In the genomic region with DNA sequence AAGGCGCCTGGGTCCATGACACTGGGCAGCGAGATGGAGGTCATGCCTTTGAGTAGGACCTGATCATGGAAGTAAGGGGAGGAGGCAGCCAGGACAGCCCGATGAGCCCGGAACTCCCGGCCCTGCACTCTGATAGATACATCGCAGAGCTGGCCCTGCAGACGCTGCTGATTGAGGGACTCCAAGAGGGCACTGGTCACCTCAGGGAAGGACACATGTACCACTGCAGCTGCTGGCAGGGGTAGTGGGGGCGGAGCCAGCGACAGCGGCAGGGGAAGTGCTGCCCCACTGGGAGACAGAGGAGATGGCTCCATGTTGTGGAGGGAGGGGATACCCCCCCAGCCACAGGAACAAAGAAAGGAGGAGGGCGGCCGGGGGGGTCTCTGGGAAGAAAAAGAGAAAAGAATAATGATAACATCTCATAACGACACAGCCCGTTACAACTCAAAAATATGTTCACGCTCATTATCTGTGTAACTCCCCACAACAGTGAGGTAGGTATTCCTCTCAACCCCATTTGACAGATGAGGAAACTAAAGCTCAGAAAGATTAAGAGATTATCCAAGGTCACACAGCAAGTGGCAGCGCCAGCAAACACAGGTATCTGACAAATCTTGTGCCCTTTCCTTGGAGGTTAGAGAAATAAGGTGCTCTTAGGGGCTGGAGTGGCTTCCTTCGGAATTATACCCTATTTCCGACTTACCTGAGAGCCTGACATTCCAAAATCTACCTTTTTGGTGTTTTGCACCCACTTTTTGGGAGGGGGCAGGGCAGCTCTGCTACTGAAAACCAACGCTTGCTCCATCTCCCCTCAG, we compare ENCODE assay signal across 8 cellular contexts. TPM values are rescaled to one million over a fixed set of nuclear protein-coding genes. Genes with fewer than 3 reads are reported as not detected.
A peak's percentile ranks its signal among the peaks of the same experiment; 100 is the strongest.
DNase-seq lines count a peak whose midpoint lies in the region; ATAC-seq, FAIRE-seq and TF ChIP-seq lines count a peak whose summit lies in the region.

No MANE protein-coding gene starts in this region.

- no peak for ATAC-seq in Right ventricle myocardium superior (ENCODE audit: poor library complexity)
- ATAC-seq in Right ventricle myocardium inferior: no peak
- ATAC-seq in K562: no peak
- no peak for ATAC-seq in lower lobe of right lung
- no peak for ATAC-seq in upper lobe of right lung
- ATAC-seq in sciatic nerve: no peak

- in situ Hi-C loops in K562 (cut with MboI): no loop called here

- CTCF ChIA-PET in K562 (lab: Yijun Ruan, JAX; ENCODE audit: low intra/inter-chr PET ratio): no interaction called here

- TF ChIP-seq CTCF in K562 (IDR thresholded peaks at IDR 0.05 in 2 of 3, conservative IDR thresholded peaks at IDR 0.05 in 1 of 3; ENCODE audit: insufficient read depth in 2 of 3, low read depth in 1 of 3, low read length in 3 of 3): no peak
- no peak for TF ChIP-seq CTCF in lower lobe of right lung (IDR thresholded peaks at IDR 0.05)
- no peak for TF ChIP-seq CTCF in upper lobe of right lung (IDR thresholded peaks at IDR 0.05)

- POLR2A ChIA-PET in K562 (lab: Yijun Ruan, JAX): interaction anchor here (0.5 to 2.6 kb wide), 10 partner anchors 9 to 345 kb away, joined by 3 to 32 read pairs (median 4); a partner anchor contains a TSS

- WGBS in K562 (ENCODE audit: insufficient coverage, low coverage, missing lambda C conversion rate): 53% methylated on average over 19 of the region's 19 CpGs

- peaks cover 60 to 80% of the 10 kb centered on the region in 2 experiments for H3K4me1 ChIP-seq in K562 (replicated peaks in 1 of 2; ENCODE audit: control insufficient read depth in 2 of 2, insufficient read depth in 2 of 2, low read length in 2 of 2)
- H3K4me1 ChIP-seq in lower lobe of right lung: peaks cover 70% of the 10 kb centered on the region
- H3K4me1 ChIP-seq in upper lobe of right lung: peaks cover 62% of the 10 kb centered on the region

- H3K27ac ChIP-seq in K562 (ENCODE audit: extremely low read depth, low read depth, low read length) (no peak overlapping the region), lower lobe of right lung (peak overlapping the region; percentile 24), upper lobe of right lung (peak overlapping the region; percentile 42)

- no peak for FAIRE-seq in K562 (lab: Jason Lieb, UNC)

- H3K27me3 ChIP-seq in K562 (ENCODE audit: control insufficient read depth in 2 of 2, insufficient read depth in 2 of 2, low read length in 2 of 2) (no peaks in the 10 kb centered on the region), lower lobe of right lung (ENCODE audit: low read depth) (no peaks in the 10 kb centered on the region), upper lobe of right lung (no peaks in the 10 kb centered on the region)

- intact Hi-C loops in Right ventricle myocardium superior (cut with DNase I) (no loop called here), Right ventricle myocardium inferior (cut with DNase I) (loop anchor here (1.0 to 2.0 kb wide), 2 partner anchors 44 to 93 kb away; a partner anchor contains a TSS), K562 (cut with micrococcal nuclease) (loop anchor here (1.0 kb wide), 1 partner anchor 45 kb away; a partner anchor contains a TSS), lower lobe of right lung (cut with DNase I) (no loop called here), upper lobe of right lung (cut with DNase I) (no loop called here), sciatic nerve (cut with DNase I) (no loop called here)

- no peak for TF ChIP-seq EP300 in K562 (IDR thresholded peaks at IDR 0.05; ENCODE audit: low read length)

- H3K9ac ChIP-seq in K562 (ENCODE audit: insufficient read depth in 1 of 2, low read depth in 2 of 2, low read length in 2 of 2): peak overlapping the region; percentile 23 to 38; a peak in 3 of 4 replicates

- H3K36me3 ChIP-seq in K562 (ENCODE audit: control insufficient read depth, insufficient read depth, low read length): peaks cover 46% of the 10 kb centered on the region
- H3K36me3 ChIP-seq in lower lobe of right lung: peaks cover 33% of the 10 kb centered on the region
- peaks cover 28% of the 10 kb centered on the region for H3K36me3 ChIP-seq in upper lobe of right lung

- no TSS peak for BruUV-seq in K562 (replicated peaks; lab: Mats Ljungman, UMichigan)

- DNase-seq in Right ventricle myocardium superior: peak; percentile 65
- no peak for DNase-seq in Right ventricle myocardium inferior (ENCODE audit: missing footprints)
- DNase-seq in K562 (ENCODE audit: extremely low read depth in 1 of 4, low spot score in 3 of 4): no peak
- DNase-seq in lower lobe of right lung: no peak
- no peak for DNase-seq in upper lobe of right lung
- DNase-seq in putamen (ENCODE audit: low spot score): no peak
- no peak for DNase-seq in sciatic nerve (ENCODE audit: low spot score)
- DNase-seq in stimulated activated CD4-positive, alpha-beta T cell treated with anti-CD3 and anti-CD28 coated beads, Interleukin-2, amount 100 ng/mL, for 24 hours: no peak

- no peak for TF ChIP-seq POLR2A in K562 (conservative IDR thresholded peaks at IDR 0.05)

- H3K4me2 ChIP-seq in K562 (ENCODE audit: insufficient read depth, low read length): peak overlapping the region; percentile 77

- peaks cover 3% of the 10 kb centered on the region for H3K9me1 ChIP-seq in K562 (ENCODE audit: control insufficient read depth, insufficient read depth, low read length)

- H3K9me3 ChIP-seq in K562 (replicated peaks; ENCODE audit: control insufficient read depth, insufficient read depth, low read depth, low read length) (no peaks in the 10 kb centered on the region), lower lobe of right lung (no peaks in the 10 kb centered on the region), upper lobe of right lung (no peaks in the 10 kb centered on the region)

- H4K20me1 ChIP-seq in K562 (replicated peaks; ENCODE audit: control insufficient read depth, insufficient read depth, low read length): peaks cover 10% of the 10 kb centered on the region; the same call in 1 of the 2 replicates

- H3K79me2 ChIP-seq in K562 (ENCODE audit: control insufficient read depth, insufficient read depth, low read length): peaks cover 65% of the 10 kb centered on the region

- no peak overlapping the region for H2AFZ ChIP-seq in K562 (ENCODE audit: low read depth, low read length)

- TF ChIP-seq RAD21 in K562 (CRISPR knock-in tag; conservative IDR thresholded peaks at IDR 0.05 in 1 of 2, IDR thresholded peaks at IDR 0.05 in 1 of 2): no peak

- H3K4me3 ChIP-seq in K562 (peak overlapping the region; percentile 63), lower lobe of right lung (peak overlapping the region; percentile 64), upper lobe of right lung (peak overlapping the region; percentile 60)

RNA-seq across cellular contexts. Expression of a gene that starts 0.7 kb away (rescaled TPM):
- 11.6 TPM for total RNA-seq in Right ventricle myocardium superior
- total RNA-seq in Right ventricle myocardium inferior: 10.8 TPM
- total RNA-seq in K562 (2011; cell fraction: chromatin; rRNA removed; ENCODE audit: low replicate concordance): 8.2 and 25.6 TPM in 2 replicates
- total RNA-seq in K562 (2011; cell fraction: nucleolus; rRNA removed): 20.4 and 20.8 TPM in 2 replicates
- total RNA-seq in K562 (2011; cell fraction: nucleoplasm; rRNA removed): 13.3 and 13.4 TPM in 2 replicates
- total RNA-seq in K562 (2014; rRNA removed): 11.9 and 12.2 TPM in 2 replicates
- 5.6 and 5.9 TPM in 2 replicates for total RNA-seq in K562 (2014; rRNA removed; fragmentation: Illumina TruSeq; extraction: Trizol)
- total RNA-seq in K562 (2015; rRNA removed; fragmentation: Illumina TruSeq; extraction: Trizol): 8.2 and 8.4 TPM in 2 replicates
- 10.0 and 11.1 TPM in 2 replicates for total RNA-seq in K562 (2021)
- polyA plus RNA-seq in K562 (2011; rRNA removed): 5.8 and 9.4 TPM in 2 replicates
- polyA plus RNA-seq in K562 (2011; cell fraction: cytosol; rRNA removed): 9.0 and 12.6 TPM in 2 replicates
- polyA plus RNA-seq in K562 (2011; cell fraction: nucleus; rRNA removed): 13.4 and 20.4 TPM in 2 replicates
- 9.5 and 11.3 TPM in 2 replicates for polyA plus RNA-seq in K562 (2012)
- polyA plus RNA-seq in K562 (2014; fragmentation: Illumina TruSeq; extraction: Trizol): 7.1 TPM in 2 replicates
- polyA plus RNA-seq in K562 (2014; fragmentation: Nextera tagmentation; extraction: Ambion mirVana): under 1 TPM; 0.21 to 0.30 TPM
- 8.7 and 10.3 TPM in 2 replicates for polyA plus RNA-seq in K562 (2014; rRNA removed)
- polyA minus RNA-seq in K562 (2011; rRNA and poly(A)+ RNA removed): 7.1 and 7.7 TPM in 2 replicates
- 6.3 and 7.0 TPM in 2 replicates for polyA minus RNA-seq in K562 (2011; cell fraction: cytosol; rRNA and poly(A)+ RNA removed)
- polyA minus RNA-seq in K562 (2011; cell fraction: nucleus; rRNA and poly(A)+ RNA removed): 11.4 and 12.3 TPM in 2 replicates
- total RNA-seq in lower lobe of right lung: 27.5 TPM
- 26.2 TPM for total RNA-seq in upper lobe of right lung
- total RNA-seq in sciatic nerve: 23.2 TPM

RNA-seq across cellular contexts. Expression of a gene that starts 2.9 kb away (rescaled TPM):
- 78.2 TPM for total RNA-seq in Right ventricle myocardium superior
- total RNA-seq in Right ventricle myocardium inferior: 82.3 TPM
- total RNA-seq in K562 (2011; cell fraction: chromatin; rRNA removed; ENCODE audit: low replicate concordance): 73.3 and 139 TPM in 2 replicates
- 101 and 121 TPM in 2 replicates for total RNA-seq in K562 (2011; cell fraction: nucleolus; rRNA removed)
- 105 and 137 TPM in 2 replicates for total RNA-seq in K562 (2011; cell fraction: nucleoplasm; rRNA removed)
- total RNA-seq in K562 (2014; rRNA removed): 33.9 and 44.9 TPM in 2 replicates
- total RNA-seq in K562 (2014; rRNA removed; fragmentation: Illumina TruSeq; extraction: Trizol): 10.4 and 11.9 TPM in 2 replicates
- total RNA-seq in K562 (2015; rRNA removed; fragmentation: Illumina TruSeq; extraction: Trizol): 22.3 and 23.1 TPM in 2 replicates
- total RNA-seq in K562 (2021): 73.4 and 74.0 TPM in 2 replicates
- 10.1 and 27.3 TPM in 2 replicates for polyA plus RNA-seq in K562 (2011; rRNA removed)
- 16.7 and 26.5 TPM in 2 replicates for polyA plus RNA-seq in K562 (2011; cell fraction: cytosol; rRNA removed)
- 38.3 and 46.1 TPM in 2 replicates for polyA plus RNA-seq in K562 (2011; cell fraction: nucleus; rRNA removed)
- 29.5 and 50.0 TPM in 2 replicates for polyA plus RNA-seq in K562 (2012)
- polyA plus RNA-seq in K562 (2014; fragmentation: Illumina TruSeq; extraction: Trizol): 23.0 and 26.8 TPM in 2 replicates
- polyA plus RNA-seq in K562 (2014; fragmentation: Nextera tagmentation; extraction: Ambion mirVana): 10 to 100 TPM in 1 of 2 experiments, 1 to 10 TPM in 1; 5.6 to 10.1 TPM
- 30.6 and 38.5 TPM in 2 replicates for polyA plus RNA-seq in K562 (2014; rRNA removed)
- 7.9 and 11.1 TPM in 2 replicates for polyA minus RNA-seq in K562 (2011; rRNA and poly(A)+ RNA removed)
- 32.5 and 35.6 TPM in 2 replicates for polyA minus RNA-seq in K562 (2011; cell fraction: cytosol; rRNA and poly(A)+ RNA removed)
- polyA minus RNA-seq in K562 (2011; cell fraction: nucleus; rRNA and poly(A)+ RNA removed): 21.7 and 28.1 TPM in 2 replicates
- total RNA-seq in lower lobe of right lung: 206 TPM
- 191 TPM for total RNA-seq in upper lobe of right lung
- 85.5 TPM for total RNA-seq in sciatic nerve

RNA-seq across cellular contexts. Expression of a gene that starts 5.9 kb away (rescaled TPM):
- total RNA-seq in Right ventricle myocardium superior (18.2 TPM), Right ventricle myocardium inferior (22.4 TPM), K562 (2014; rRNA removed) (80.6 and 122 TPM in 2 replicates), K562 (2014; rRNA removed; fragmentation: Illumina TruSeq; extraction: Trizol) (61.7 and 68.7 TPM in 2 replicates), K562 (2015; rRNA removed; fragmentation: Illumina TruSeq; extraction: Trizol) (59.9 and 66.6 TPM in 2 replicates), K562 (2021) (69.0 and 70.6 TPM in 2 replicates), lower lobe of right lung (36.0 TPM), upper lobe of right lung (35.0 TPM), sciatic nerve (35.9 TPM)
- 51.6 and 76.0 TPM in 2 replicates for total RNA-seq in K562 (2011; cell fraction: chromatin; rRNA removed; ENCODE audit: low replicate concordance)
- 39.7 and 45.7 TPM in 2 replicates for total RNA-seq in K562 (2011; cell fraction: nucleolus; rRNA removed)
- total RNA-seq in K562 (2011; cell fraction: nucleoplasm; rRNA removed): 38.2 and 40.6 TPM in 2 replicates
- polyA plus RNA-seq in K562 (2011; rRNA removed) (22.8 and 32.4 TPM in 2 replicates), K562 (2014; fragmentation: Illumina TruSeq; extraction: Trizol) (101 and 104 TPM in 2 replicates), K562 (2014; fragmentation: Nextera tagmentation; extraction: Ambion mirVana) (100 to 1,000 TPM in 1 of 2 experiments, 10 to 100 TPM in 1; 41.5 to 144 TPM), K562 (2014; rRNA removed) (47.4 and 67.2 TPM in 2 replicates)
- 19.5 and 25.8 TPM in 2 replicates for polyA plus RNA-seq in K562 (2011; cell fraction: cytosol; rRNA removed)
- polyA plus RNA-seq in K562 (2011; cell fraction: nucleus; rRNA removed): 106 and 140 TPM in 2 replicates
- 73.3 and 129 TPM in 2 replicates for polyA plus RNA-seq in K562 (2012)
- 11.5 and 12.0 TPM in 2 replicates for polyA minus RNA-seq in K562 (2011; rRNA and poly(A)+ RNA removed)
- polyA minus RNA-seq in K562 (2011; cell fraction: cytosol; rRNA and poly(A)+ RNA removed): 17.0 and 19.9 TPM in 2 replicates
- polyA minus RNA-seq in K562 (2011; cell fraction: nucleus; rRNA and poly(A)+ RNA removed): 34.1 and 35.5 TPM in 2 replicates

RNA-seq across cellular contexts. Expression of a gene that starts 18.1 kb away (rescaled TPM):
- total RNA-seq in Right ventricle myocardium superior: 60.5 TPM
- 64.5 TPM for total RNA-seq in Right ventricle myocardium inferior
- total RNA-seq in K562 (2011; cell fraction: chromatin; rRNA removed; ENCODE audit: low replicate concordance): 218 and 476 TPM in 2 replicates
- total RNA-seq in K562 (2011; cell fraction: nucleolus; rRNA removed): 277 and 305 TPM in 2 replicates
- total RNA-seq in K562 (2011; cell fraction: nucleoplasm; rRNA removed): 220 and 224 TPM in 2 replicates
- 14.5 and 17.9 TPM in 2 replicates for total RNA-seq in K562 (2014; rRNA removed)
- 11.8 and 14.6 TPM in 2 replicates for total RNA-seq in K562 (2014; rRNA removed; fragmentation: Illumina TruSeq; extraction: Trizol)
- total RNA-seq in K562 (2015; rRNA removed; fragmentation: Illumina TruSeq; extraction: Trizol): 19.5 TPM in 2 replicates
- 43.0 and 54.6 TPM in 2 replicates for total RNA-seq in K562 (2021)
- 46.6 and 77.3 TPM in 2 replicates for polyA plus RNA-seq in K562 (2011; rRNA removed)
- 39.5 and 39.8 TPM in 2 replicates for polyA plus RNA-seq in K562 (2011; cell fraction: cytosol; rRNA removed)
- polyA plus RNA-seq in K562 (2011; cell fraction: nucleus; rRNA removed): 710 and 718 TPM in 2 replicates
- 41.6 and 85.7 TPM in 2 replicates for polyA plus RNA-seq in K562 (2012)
- 27.5 and 35.1 TPM in 2 replicates for polyA plus RNA-seq in K562 (2014; fragmentation: Illumina TruSeq; extraction: Trizol)
- 1 to 10 TPM; 1.8 to 3.3 TPM for polyA plus RNA-seq in K562 (2014; fragmentation: Nextera tagmentation; extraction: Ambion mirVana)
- 43.1 and 57.1 TPM in 2 replicates for polyA plus RNA-seq in K562 (2014; rRNA removed)
- polyA minus RNA-seq in K562 (2011; rRNA and poly(A)+ RNA removed): 21.7 and 27.1 TPM in 2 replicates
- polyA minus RNA-seq in K562 (2011; cell fraction: cytosol; rRNA and poly(A)+ RNA removed): 13.8 and 17.8 TPM in 2 replicates
- 113 and 127 TPM in 2 replicates for polyA minus RNA-seq in K562 (2011; cell fraction: nucleus; rRNA and poly(A)+ RNA removed)
- total RNA-seq in lower lobe of right lung: 117 TPM
- 114 TPM for total RNA-seq in upper lobe of right lung
- 83.5 TPM for total RNA-seq in sciatic nerve

RNA-seq across cellular contexts. Expression of a gene that starts 27.4 kb away (rescaled TPM):
- total RNA-seq in Right ventricle myocardium superior: 44.4 TPM
- 57.8 TPM for total RNA-seq in Right ventricle myocardium inferior
- 67.5 and 110 TPM in 2 replicates for total RNA-seq in K562 (2011; cell fraction: chromatin; rRNA removed; ENCODE audit: low replicate concordance)
- 84.5 and 92.7 TPM in 2 replicates for total RNA-seq in K562 (2011; cell fraction: nucleolus; rRNA removed)
- 89.2 and 96.6 TPM in 2 replicates for total RNA-seq in K562 (2011; cell fraction: nucleoplasm; rRNA removed)
- 292 and 358 TPM in 2 replicates for total RNA-seq in K562 (2014; rRNA removed)
- total RNA-seq in K562 (2014; rRNA removed; fragmentation: Illumina TruSeq; extraction: Trizol): 216 and 230 TPM in 2 replicates
- 236 and 241 TPM in 2 replicates for total RNA-seq in K562 (2015; rRNA removed; fragmentation: Illumina TruSeq; extraction: Trizol)
- total RNA-seq in K562 (2021): 150 and 172 TPM in 2 replicates
- polyA plus RNA-seq in K562 (2011; rRNA removed): 125 and 200 TPM in 2 replicates
- polyA plus RNA-seq in K562 (2011; cell fraction: cytosol; rRNA removed): 76.6 and 97.7 TPM in 2 replicates
- polyA plus RNA-seq in K562 (2011; cell fraction: nucleus; rRNA removed): 182 and 189 TPM in 2 replicates
- polyA plus RNA-seq in K562 (2012): 199 and 305 TPM in 2 replicates
- 301 and 322 TPM in 2 replicates for polyA plus RNA-seq in K562 (2014; fragmentation: Illumina TruSeq; extraction: Trizol)
- polyA plus RNA-seq in K562 (2014; fragmentation: Nextera tagmentation; extraction: Ambion mirVana): 1 to 10 TPM; 6.8 to 8.7 TPM
- polyA plus RNA-seq in K562 (2014; rRNA removed): 472 and 475 TPM in 2 replicates
- polyA minus RNA-seq in K562 (2011; rRNA and poly(A)+ RNA removed): 62.1 and 76.4 TPM in 2 replicates
- 33.4 and 35.0 TPM in 2 replicates for polyA minus RNA-seq in K562 (2011; cell fraction: cytosol; rRNA and poly(A)+ RNA removed)
- 42.8 and 58.6 TPM in 2 replicates for polyA minus RNA-seq in K562 (2011; cell fraction: nucleus; rRNA and poly(A)+ RNA removed)
- total RNA-seq in lower lobe of right lung: 32.9 TPM
- 39.3 TPM for total RNA-seq in upper lobe of right lung
- total RNA-seq in sciatic nerve: 27.1 TPM

Comparison
In these comparisons a context has a peak if more than half of its experiments do, and no peak if none do; other contexts are left out.
1. intact Hi-C loops: an anchor here in Right ventricle myocardium inferior (1.0 to 2.0 kb wide) and K562 (1.0 kb wide); none called in Right ventricle myocardium superior, lower lobe of right lung, upper lobe of right lung and sciatic nerve.